14 cellular contexts compared by ENCODE assay signal in the genomic region with DNA sequence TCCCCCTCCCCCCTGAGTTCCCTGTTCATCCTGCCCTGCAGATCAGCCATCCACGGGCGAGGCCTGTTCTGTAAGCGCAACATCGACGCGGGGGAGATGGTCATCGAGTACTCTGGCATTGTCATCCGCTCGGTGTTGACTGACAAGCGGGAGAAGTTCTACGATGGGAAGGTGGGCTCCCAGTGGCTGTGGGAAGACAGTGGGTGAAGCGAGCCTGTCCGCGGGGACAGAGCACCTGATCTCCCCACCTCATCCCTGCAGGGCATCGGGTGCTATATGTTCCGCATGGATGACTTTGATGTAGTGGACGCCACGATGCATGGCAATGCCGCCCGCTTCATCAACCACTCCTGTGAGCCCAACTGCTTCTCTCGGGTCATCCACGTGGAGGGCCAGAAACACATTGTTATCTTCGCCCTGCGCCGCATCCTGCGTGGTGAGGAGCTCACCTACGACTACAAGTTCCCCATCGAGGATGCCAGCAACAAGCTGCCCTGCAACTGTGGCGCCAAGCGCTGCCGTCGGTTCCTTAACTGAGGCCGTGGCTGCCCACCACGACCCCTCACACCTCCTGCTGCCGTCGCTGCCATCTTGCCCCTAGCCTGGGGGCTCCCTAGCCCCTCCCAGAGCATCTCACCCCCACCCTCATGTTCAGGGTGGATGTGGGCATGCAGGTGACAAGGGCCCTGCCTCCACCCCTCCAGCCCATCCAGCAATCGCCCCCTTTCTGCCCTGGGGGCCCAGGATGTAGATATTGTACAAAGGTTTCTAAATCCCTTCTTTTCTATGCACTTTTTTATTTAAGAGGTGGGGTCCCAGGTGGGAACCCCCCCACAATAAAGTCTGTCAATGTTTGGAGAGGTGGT. TPM values are rescaled to one million over a fixed set of nuclear protein-coding genes. Genes with fewer than 3 reads are reported as not detected.
A peak's percentile ranks its signal among the peaks of the same experiment; 100 is the strongest.
DNase-seq lines count a peak whose midpoint lies in the region; ATAC-seq and TF ChIP-seq lines count a peak whose summit lies in the region.
"Had no signal": no experiment of that assay in that cellular context is flagged by ENCODE, and none has a peak within 500 bp of the region (broad histone marks: within the 10 kb centered on the region; RNA-seq: fewer than 3 reads in every experiment).

No MANE protein-coding gene starts in this region.

- peaks cover 37% of the 10 kb centered on the region for H3K36me3 Mint-ChIP-seq in MCF 10A (ENCODE audit: insufficient read depth, unreplicated experiment)

- ATAC-seq in upper lobe of right lung (no peak), HG02870 (IDR thresholded peaks at IDR 0.05; ENCODE audit: unreplicated experiment) (no peak)
- ATAC-seq: SK-N-SH treated with all-trans-retinoic acid at 6 μM for 48 hours, WTC11 had no signal

- H3K36me3 ChIP-seq in breast epithelium (peaks cover 7% of the 10 kb centered on the region), mammary epithelial cell (ENCODE audit: insufficient read depth, low read length) (peaks cover 10% of the 10 kb centered on the region), upper lobe of right lung (peaks cover 47% of the 10 kb centered on the region)
- H3K36me3 ChIP-seq: uterus had no signal

- in situ Hi-C loops in mammary epithelial cell (cut with MboI; ENCODE audit: low sequenced_read_pairs in 2 of 2) = no loop called here

- H3K9ac ChIP-seq in mammary epithelial cell (ENCODE audit: insufficient read depth, low read length) = no peak overlapping the region

- no peaks in the 10 kb centered on the region for H3K9me3 Mint-ChIP-seq in MCF 10A (ENCODE audit: unreplicated experiment)
- H3K9me3 Mint-ChIP-seq: WTC11 had no signal

- H3K4me1 Mint-ChIP-seq in MCF 10A (ENCODE audit: insufficient read depth, unreplicated experiment) = peaks cover 5% of the 10 kb centered on the region

- no peaks in the 10 kb centered on the region for H3K79me2 ChIP-seq in mammary epithelial cell (ENCODE audit: insufficient read depth, low read length)

- H3K4me2 ChIP-seq in mammary epithelial cell (ENCODE audit: insufficient read depth, low read depth, low read length) = no peak overlapping the region

- dilution Hi-C loops in mammary epithelial cell (cut with HindIII; ENCODE audit: low sequenced_read_pairs) = loop anchor here (5.0 to 10.0 kb wide), 3 partner anchors 41 to 167 kb away; partner anchors contain the start of genes HCST, NFKBID and TYROBP

- H3K4me3 ChIP-seq in breast epithelium (no peak overlapping the region), mammary epithelial cell (replicated peaks in 1 of 3; ENCODE audit: insufficient read depth in 1 of 3, low read depth in 2 of 3, low read length in 3 of 3) (no peak overlapping the region), upper lobe of right lung (no peak overlapping the region)
- H3K4me3 ChIP-seq: uterus had no signal

- POLR2A ChIA-PET in MCF 10A (lab: Yijun Ruan, JAX) = interaction anchor here (1.3 kb wide), 1 partner anchor 22 kb away, joined by 4 read pairs; no protein-coding TSS in a partner anchor

- H3K4me1 ChIP-seq in breast epithelium = peaks cover 5 to 6% of the 10 kb centered on the region in 2 donors
- peaks cover 9% of the 10 kb centered on the region for H3K4me1 ChIP-seq in mammary epithelial cell (ENCODE audit: insufficient read depth, low read length)
- H3K4me1 ChIP-seq in upper lobe of right lung = peaks cover 17% of the 10 kb centered on the region

- H3K27me3 ChIP-seq in breast epithelium (no peaks in the 10 kb centered on the region), mammary epithelial cell (ENCODE audit: insufficient read depth, low read length) (no peaks in the 10 kb centered on the region), upper lobe of right lung (no peaks in the 10 kb centered on the region)
- H3K27me3 ChIP-seq: brain microvascular endothelial cell, uterus had no signal

- BruUV-seq in MCF 10A (replicated peaks; lab: Mats Ljungman, UMichigan) (TSS peak; percentile 62), mammary epithelial cell (replicated peaks; lab: Mats Ljungman, UMichigan) (TSS peak; percentile 79)

- 92% methylated on average over 12 of the region's 37 CpGs for WGBS in mammary epithelial cell (ENCODE audit: low coverage, missing lambda C conversion rate)

- no peak overlapping the region for H2AFZ ChIP-seq in mammary epithelial cell (ENCODE audit: low read depth, low read length)

- no peaks in the 10 kb centered on the region for H3K27me3 Mint-ChIP-seq in MCF 10A (ENCODE audit: insufficient read depth, unreplicated experiment)

- no peak overlapping the region for H3K4me3 Mint-ChIP-seq in MCF 10A (ENCODE audit: unreplicated experiment)

- DNase-seq in MCF 10A (ENCODE audit: unreplicated experiment) (no peak), breast epithelium (ENCODE audit: low spot score in 2 of 2) (no peak), mammary epithelial cell (no peak), upper lobe of right lung (no peak), glomerular visceral epithelial cell (ENCODE audit: extremely low spot score) (no peak)
- DNase-seq: brain microvascular endothelial cell; islet precursor cell; NCI-H1048; stimulated activated CD4-positive, alpha-beta T cell treated with anti-CD3 and anti-CD28 coated beads, Interleukin-2, amount 100 ng/mL, for 24 hours; uterus had no signal

- intact Hi-C loops in MCF 10A (cut with micrococcal nuclease) = no loop called here
- intact Hi-C loops in breast epithelium (cut with DNase I; ENCODE audit: low total_unique reads) = no loop called here
- intact Hi-C loops in mammary epithelial cell (cut with micrococcal nuclease) = no loop called here
- intact Hi-C loops in upper lobe of right lung (cut with DNase I) = no loop called here

- no peak overlapping the region for H3K27ac Mint-ChIP-seq in MCF 10A (ENCODE audit: low read depth, unreplicated experiment)
- H3K27ac Mint-ChIP-seq: WTC11 had no signal

- H3K9me3 ChIP-seq in breast epithelium (no peaks in the 10 kb centered on the region), mammary epithelial cell (replicated peaks; ENCODE audit: insufficient read depth, low read length) (no peaks in the 10 kb centered on the region), upper lobe of right lung (no peaks in the 10 kb centered on the region)
- H3K9me3 ChIP-seq: uterus had no signal

- TF ChIP-seq POLR2A in breast epithelium (IDR thresholded peaks at IDR 0.05) = no peak

- no peak overlapping the region for H3K27ac ChIP-seq in breast epithelium
- no peak overlapping the region for H3K27ac ChIP-seq in mammary epithelial cell (ENCODE audit: insufficient read depth, low read depth, low read length)
- peak overlapping the region; percentile 30 for H3K27ac ChIP-seq in upper lobe of right lung
- H3K27ac ChIP-seq: brain microvascular endothelial cell, uterus had no signal

- CTCF ChIA-PET in MCF 10A (lab: Yijun Ruan, JAX) (interaction anchor here (1.0 to 1.5 kb wide), 3 partner anchors 18 to 190 kb away, joined by 4 to 8 read pairs (median 8); no protein-coding TSS in a partner anchor), mammary epithelial cell (lab: Charles Lee; ENCODE audit: low non-redundant PET) (no interaction called here)

- TF ChIP-seq CTCF in MCF 10A (IDR thresholded peaks at IDR 0.05; ENCODE audit: unreplicated experiment) (no peak), breast epithelium (IDR thresholded peaks at IDR 0.05) (no peak), mammary epithelial cell (conservative IDR thresholded peaks at IDR 0.05 in 1 of 2, IDR thresholded peaks at IDR 0.05 in 1 of 2; ENCODE audit: extremely low read depth in 1 of 2, insufficient read depth in 1 of 2, low read depth in 1 of 2, low read length in 2 of 2) (no peak), upper lobe of right lung (IDR thresholded peaks at IDR 0.05) (no peak)

- H4K20me1 ChIP-seq in mammary epithelial cell (ENCODE audit: insufficient read depth, low read length) = no peaks in the 10 kb centered on the region

RNA-seq across cellular contexts. Expression of gene IGFLR1, which starts 4.0 kb away (rescaled TPM):
- total RNA-seq in MCF 10A (2022) (3.6 and 4.2 TPM in 2 replicates), breast epithelium (10 to 100 TPM in 2 of 3 donors, 1 to 10 TPM in 1; 8.8 to 16.1 (median 14.1) TPM), mammary epithelial cell (1 to 10 TPM in 1 of 2 donors, not detected in 1; 1.4 TPM), upper lobe of right lung (16.9 TPM)
- 1.9 TPM for polyA plus RNA-seq in mammary epithelial cell
- polyA minus RNA-seq in mammary epithelial cell = not detected

RNA-seq across cellular contexts. Expression of gene U2AF1L4, which starts 7.0 kb away (rescaled TPM):
- total RNA-seq in MCF 10A (2022) = 32.0 and 37.5 TPM in 2 replicates
- 10 to 100 TPM; 15.7 to 37.5 (median 19.5) TPM for total RNA-seq in breast epithelium
- 10 to 100 TPM in 1 of 2 donors, 1 to 10 TPM in 1; 4.8 to 23.9 TPM for total RNA-seq in mammary epithelial cell
- 9.9 TPM for polyA plus RNA-seq in mammary epithelial cell
- 9.6 TPM for polyA minus RNA-seq in mammary epithelial cell
- total RNA-seq in upper lobe of right lung = 26.3 TPM

RNA-seq across cellular contexts. Expression of gene PSENEN, which starts 7.2 kb away (rescaled TPM):
- total RNA-seq in MCF 10A (2022) = 65.0 and 86.9 TPM in 2 replicates
- total RNA-seq in breast epithelium = 10 to 100 TPM; 37.4 to 54.1 (median 54.0) TPM
- 10 to 100 TPM in 1 of 2 donors, 1 to 10 TPM in 1; 8.7 to 55.4 TPM for total RNA-seq in mammary epithelial cell
- polyA plus RNA-seq in mammary epithelial cell = 33.7 TPM
- 40.9 TPM for polyA minus RNA-seq in mammary epithelial cell
- 51.0 TPM for total RNA-seq in upper lobe of right lung

RNA-seq across cellular contexts. Expression of gene LIN37, which starts 10.1 kb away (rescaled TPM):
- 19.6 and 24.6 TPM in 2 replicates for total RNA-seq in MCF 10A (2022)
- total RNA-seq in breast epithelium = 10 to 100 TPM; 12.8 to 15.4 (median 14.2) TPM
- 10 to 100 TPM; 13.6 to 14.5 TPM for total RNA-seq in mammary epithelial cell
- 12.9 TPM for polyA plus RNA-seq in mammary epithelial cell
- polyA minus RNA-seq in mammary epithelial cell = 89.1 TPM
- 11.3 TPM for total RNA-seq in upper lobe of right lung

RNA-seq across cellular contexts. Expression of gene HSPB6, which starts 18.6 kb away (rescaled TPM):
- 0.21 TPM in 1 of 2 replicates, not detected in the other for total RNA-seq in MCF 10A (2022)
- 100 to 1,000 TPM in 1 of 3 donors, 10 to 100 TPM in 2; 31.0 to 144 (median 81.9) TPM for total RNA-seq in breast epithelium
- total RNA-seq in mammary epithelial cell = not detected
- polyA plus RNA-seq in mammary epithelial cell = not detected
- polyA minus RNA-seq in mammary epithelial cell = not detected
- total RNA-seq in upper lobe of right lung = 41.3 TPM
- total RNA-seq: mononuclear cell had no signal
